In genomic region chr11:95076416-95076815, GRCh38 we compare ENCODE assay signal across 11 cellular contexts. TPM values are rescaled to one million over a fixed set of nuclear protein-coding genes. Genes with fewer than 3 reads are reported as not detected.
DNase-seq lines count a peak whose midpoint lies in the region; ATAC-seq, FAIRE-seq and TF ChIP-seq lines count a peak whose summit lies in the region.
"Had no signal": no experiment of that assay in that cellular context is flagged by ENCODE, and none has a peak within 500 bp of the region (broad histone marks: within the 10 kb centered on the region; RNA-seq: fewer than 3 reads in every experiment).

No MANE protein-coding gene starts in this region.

- DNase-seq in left ventricle myocardium inferior: no peak
- no peak for DNase-seq in right atrium auricular region (ENCODE audit: low spot score)
- peak; percentile 40 for DNase-seq in NCI-H69 (lab: John Stamatoyannopoulos, UW)
- DNase-seq in fibroblast of the aortic adventitia (ENCODE audit: low read depth): peak; percentile 87
- DNase-seq in OCI-M2 (lab: John Stamatoyannopoulos, UW; ENCODE audit: unreplicated experiment): no peak
- DNase-seq in small intestine: no peak
- DNase-seq: central memory CD4-positive, alpha-beta T cell; NCI-H1417 treated with DMSO at 0.1 percent for 48 hours had no signal

- FAIRE-seq in small intestine (lab: Jason Lieb, UNC): no peak

- H3K27me3 ChIP-seq in left ventricle myocardium inferior (ENCODE audit: low read depth): no peaks in the 10 kb centered on the region
- no peaks in the 10 kb centered on the region for H3K27me3 ChIP-seq in right atrium auricular region
- H3K27me3 ChIP-seq in small intestine (ENCODE audit: control insufficient read depth in 2 of 2, insufficient read depth in 2 of 2, low read length in 2 of 2): no peaks in the 10 kb centered on the region

- ATAC-seq in GM18868 (IDR thresholded peaks at IDR 0.05; ENCODE audit: unreplicated experiment) (no peak), GM19455 (IDR thresholded peaks at IDR 0.05; ENCODE audit: unreplicated experiment) (no peak)

- H3K27ac ChIP-seq in left ventricle myocardium inferior (replicated peaks): peak overlapping the region; percentile 57
- no peak overlapping the region for H3K27ac ChIP-seq in right atrium auricular region
- no peak overlapping the region for H3K27ac ChIP-seq in small intestine (ENCODE audit: low read depth in 1 of 2, low read length in 1 of 2)

- TF ChIP-seq CTCF in left ventricle myocardium inferior (IDR thresholded peaks at IDR 0.05; ENCODE audit: borderline replicate concordance) (no peak), right atrium auricular region (IDR thresholded peaks at IDR 0.05) (no peak), fibroblast of the aortic adventitia (IDR thresholded peaks at IDR 0.05; ENCODE audit: insufficient read depth, low read length) (no peak)

- H3K9me3 ChIP-seq in left ventricle myocardium inferior (replicated peaks) (no peaks in the 10 kb centered on the region), right atrium auricular region (no peaks in the 10 kb centered on the region), small intestine (ENCODE audit: control insufficient read depth, low read depth) (no peaks in the 10 kb centered on the region)

- WGBS in small intestine, 3 donors: 4 to 15% (median 15%) methylated on average over 1 of the region's 1 CpG

- peaks cover 4% of the 10 kb centered on the region for H3K36me3 ChIP-seq in left ventricle myocardium inferior
- no peaks in the 10 kb centered on the region for H3K36me3 ChIP-seq in right atrium auricular region
- no peaks in the 10 kb centered on the region for H3K36me3 ChIP-seq in small intestine (ENCODE audit: control insufficient read depth in 2 of 2, insufficient read depth in 2 of 2, low read length in 2 of 2)

- H3K4me3 ChIP-seq in left ventricle myocardium inferior: no peak overlapping the region
- H3K4me3 ChIP-seq in right atrium auricular region: no peak overlapping the region
- H3K4me3 ChIP-seq in fibroblast of the aortic adventitia (ENCODE audit: low read depth, low read length): no peak overlapping the region
- H3K4me3 ChIP-seq in small intestine (ENCODE audit: low read depth in 1 of 2, low read length in 2 of 2): no peak overlapping the region

- H3K4me1 ChIP-seq in left ventricle myocardium inferior (peaks cover 30% of the 10 kb centered on the region), right atrium auricular region (peaks cover 0 to 17% of the 10 kb centered on the region in 2 donors), small intestine (ENCODE audit: control insufficient read depth in 2 of 2, insufficient read depth in 1 of 2, low read depth in 1 of 2, low read length in 1 of 2) (peaks cover 4 to 5% of the 10 kb centered on the region in 2 donors)

- intact Hi-C loops in left ventricle myocardium inferior (cut with micrococcal nuclease): no loop called here

RNA-seq across cellular contexts. Expression of gene SRSF8, which starts 9.7 kb away (rescaled TPM):
- total RNA-seq in left ventricle myocardium inferior (19.0 TPM), right atrium auricular region (10 to 100 TPM; 24.7 to 37.4 TPM), fibroblast of the aortic adventitia (ENCODE audit: low replicate concordance) (6.9 and 23.9 TPM in 2 replicates)
- 10 to 100 TPM; 29.3 to 35.9 (median 33.2) TPM for polyA plus RNA-seq in small intestine

RNA-seq across cellular contexts. Expression of gene ENDOD1, which starts 13.2 kb away (rescaled TPM):
- total RNA-seq in left ventricle myocardium inferior (11.3 TPM), right atrium auricular region (10 to 100 TPM; 18.8 to 27.7 TPM), fibroblast of the aortic adventitia (ENCODE audit: low replicate concordance) (17.6 and 39.8 TPM in 2 replicates)
- 10 to 100 TPM in 1 of 3 donors, 1 to 10 TPM in 2; 4.3 to 19.0 (median 5.4) TPM for polyA plus RNA-seq in small intestine

RNA-seq across cellular contexts. Expression of gene KDM4F, which starts 27.2 kb away (rescaled TPM):
- not detected for total RNA-seq in left ventricle myocardium inferior
- not detected for total RNA-seq in right atrium auricular region
- not detected in 2 replicates for total RNA-seq in fibroblast of the aortic adventitia (ENCODE audit: low replicate concordance)
- not detected for polyA plus RNA-seq in small intestine
- total RNA-seq: CD4-positive, CD25-positive, alpha-beta regulatory T cell had no signal
- polyA plus RNA-seq: CD4-positive, CD25-positive, alpha-beta regulatory T cell had no signal

RNA-seq across cellular contexts. Expression of gene KDM4E, which starts 51.4 kb away (rescaled TPM):
- total RNA-seq in left ventricle myocardium inferior (not detected), right atrium auricular region (not detected), fibroblast of the aortic adventitia (ENCODE audit: low replicate concordance) (not detected in 2 replicates)
- polyA plus RNA-seq in small intestine: not detected
- total RNA-seq: CD4-positive, CD25-positive, alpha-beta regulatory T cell had no signal
- polyA plus RNA-seq: CD4-positive, CD25-positive, alpha-beta regulatory T cell had no signal

Comparison
In these comparisons a context has a peak if more than half of its experiments do, and no peak if none do; other contexts are left out.
1. DNase-seq: peak in NCI-H69 (single experiment) and fibroblast of the aortic adventitia (single experiment); none in left ventricle myocardium inferior (single experiment), right atrium auricular region (single experiment), OCI-M2 (single experiment) and small intestine (single experiment).